In genomic region chr16:11087691-11088431, GRCh38 we compare ENCODE assay signal across 14 cellular contexts.
DNase-seq lines count a peak whose midpoint lies in the region; ATAC-seq and TF ChIP-seq lines count a peak whose summit lies in the region.
"Had no signal": no experiment of that assay in that cellular context is flagged by ENCODE, and none has a peak within 500 bp of the region (broad histone marks: within the 10 kb centered on the region; RNA-seq: fewer than 3 reads in every experiment).

No MANE protein-coding gene starts in this region.

- H3K9ac ChIP-seq in HCT116 (ENCODE audit: low read length) = peak overlapping the region; percentile 28

- no peaks in the 10 kb centered on the region for H4K20me1 ChIP-seq in HCT116 (ENCODE audit: insufficient read depth)

- peak overlapping the region; percentile 53 to 62 for H3K4me3 Mint-ChIP-seq in activated T-cell treated with anti-CD3 and anti-CD28 coated beads, Interleukin-2, amount 50 U/mL, for 72 hours

- no peak for TF ChIP-seq CTCF in AG10803 (conservative IDR thresholded peaks at IDR 0.05; ENCODE audit: low read length)
- no peak for TF ChIP-seq CTCF in HCT116 (IDR thresholded peaks at IDR 0.05 in 2 of 3, conservative IDR thresholded peaks at IDR 0.05 in 1 of 3; ENCODE audit: borderline replicate concordance in 1 of 3, insufficient read depth in 1 of 3, low read depth in 2 of 3, low read length in 2 of 3)
- TF ChIP-seq CTCF in lower lobe of right lung (IDR thresholded peaks at IDR 0.05) = no peak

- POLR2A ChIA-PET in HCT116 (lab: Charles Lee) = interaction anchor here (1.4 to 2.0 kb wide), 2 partner anchors 9 to 167 kb away, joined by 4 to 15 read pairs; partner anchors contain the start of gene SOCS1

- intact Hi-C loops in HCT116 (cut with micrococcal nuclease) (no loop called here), lower lobe of right lung (cut with DNase I) (no loop called here)

- H3K27ac ChIP-seq in HCT116 (ENCODE audit: low read depth, low read length) (peak overlapping the region; percentile 59), lower lobe of right lung (peak overlapping the region; percentile 18)
- H3K27ac ChIP-seq: SJCRH30 had no signal

- no peak for TF ChIP-seq RAD21 in HCT116 (IDR thresholded peaks at IDR 0.05; ENCODE audit: low read depth)

- H3K9me3 ChIP-seq in HCT116 (ENCODE audit: control insufficient read depth in 1 of 2, insufficient read depth in 1 of 2, low read depth in 1 of 2, low read length in 2 of 2) (no peaks in the 10 kb centered on the region), lower lobe of right lung (no peaks in the 10 kb centered on the region)
- H3K9me3 ChIP-seq: SJCRH30 had no signal

- H3K27ac Mint-ChIP-seq in activated T-cell treated with anti-CD3 and anti-CD28 coated beads, Interleukin-2, amount 50 U/mL, for 72 hours = peak overlapping the region; percentile 81

- ATAC-seq in HCT116 (peak; percentile 47), lower lobe of right lung (no peak)
- ATAC-seq in activated T-cell treated with anti-CD3 and anti-CD28 coated beads, Interleukin-2, amount 50 U/mL, for 72 hours (replicated peaks in 1 of 2) = peak; percentile 49 to 57
- ATAC-seq: left cardiac atrium had no signal

- peaks cover 1 to 6% of the 10 kb centered on the region in 2 donors for H3K36me3 Mint-ChIP-seq in activated T-cell treated with anti-CD3 and anti-CD28 coated beads, Interleukin-2, amount 50 U/mL, for 72 hours (ENCODE audit: insufficient read depth in 2 of 2)

- H3K27me3 ChIP-seq in HCT116 (ENCODE audit: insufficient read depth, low read length) (no peaks in the 10 kb centered on the region), lower lobe of right lung (ENCODE audit: low read depth) (no peaks in the 10 kb centered on the region)
- H3K27me3 ChIP-seq: SJCRH30 had no signal

- RAD21 ChIA-PET in HCT116 (lab: Charles Lee; ENCODE audit: low non-redundant PET in 1 of 2, low total read pairs in 2 of 2, uncharacterized antibody in 2 of 2, unreplicated experiment in 2 of 2) = interaction anchor here (1.1 to 1.5 kb wide), 2 partner anchors 45 to 168 kb away, joined by 4 to 5 read pairs; partner anchors contain the start of gene SOCS1 (in 1 of the 2)

- H3K4me1 ChIP-seq in HCT116 (ENCODE audit: control insufficient read depth in 1 of 2, insufficient read depth in 2 of 2, low read length in 2 of 2) (peaks cover 81 to 98% of the 10 kb centered on the region in 2 experiments), lower lobe of right lung (peaks cover 12% of the 10 kb centered on the region)

- H3K36me3 ChIP-seq in HCT116 (ENCODE audit: control insufficient read depth in 1 of 2, insufficient read depth in 2 of 2, low read length in 2 of 2) (no peaks in the 10 kb centered on the region), lower lobe of right lung (peaks cover 11% of the 10 kb centered on the region)
- H3K36me3 ChIP-seq: SJCRH30 had no signal

- in situ Hi-C loops in KBM-7 (cut with MboI; ENCODE audit: low pct_unique_long_range_greater_than_20kb, low sequenced_read_pairs) = no loop called here

- peaks cover 83% of the 10 kb centered on the region for H3K4me1 Mint-ChIP-seq in activated T-cell treated with anti-CD3 and anti-CD28 coated beads, Interleukin-2, amount 50 U/mL, for 72 hours (ENCODE audit: low read depth)

- H2AFZ ChIP-seq in HCT116 (ENCODE audit: low read depth, low read length, poor library complexity, severe bottlenecking) = no peak overlapping the region

- BruUV-seq in HCT116 (replicated peaks; lab: Mats Ljungman, UMichigan) = no TSS peak

- H3K9me3 Mint-ChIP-seq in activated T-cell treated with anti-CD3 and anti-CD28 coated beads, Interleukin-2, amount 50 U/mL, for 72 hours = no peaks in the 10 kb centered on the region

- H3K4me2 ChIP-seq in HCT116 (ENCODE audit: low read length) = peak overlapping the region; percentile 54

- DNase-seq in AG10803 (ENCODE audit: low read depth) (peak; percentile 15), HCT116 (ENCODE audit: low read depth, low spot score) (no peak), lower lobe of right lung (no peak), middle frontal gyrus (ENCODE audit: extremely low spot score, low spot score) (no peak), KBM-7 (no peak), NCI-H1694 (lab: John Stamatoyannopoulos, UW) (no peak), NCI-H82 treated with DMSO at 0.1 percent for 48 hours (lab: John Stamatoyannopoulos, UW; ENCODE audit: unreplicated experiment) (no peak)
- peak; percentile 47 to 48 for DNase-seq in activated T-cell treated with anti-CD3 and anti-CD28 coated beads, Interleukin-2, amount 50 U/mL, for 72 hours
- DNase-seq: central memory CD4-positive, alpha-beta T cell; KG1; left cardiac atrium; NCI-H510A treated with DMSO at 0.1 percent for 48 hours; occipital lobe; SJCRH30 had no signal

- H3K4me3 ChIP-seq in AG10803 (ENCODE audit: low read length) (no peak overlapping the region), HCT116 (replicated peaks in 1 of 2; ENCODE audit: low read depth in 1 of 2, low read length in 2 of 2) (no peak overlapping the region), lower lobe of right lung (no peak overlapping the region)
- H3K4me3 ChIP-seq: SJCRH30 had no signal

- no peak for TF ChIP-seq POLR2A in HCT116 (IDR thresholded peaks at IDR 0.05; ENCODE audit: borderline replicate concordance, extremely low read depth, insufficient read depth, insufficient read length)

- CTCF ChIA-PET in HCT116 (lab: Charles Lee) = interaction anchor here (0.6 kb wide), 1 partner anchor 14 kb away, joined by 3 read pairs; no protein-coding TSS in a partner anchor

- H3K9me2 ChIP-seq in HCT116 (ENCODE audit: insufficient read depth) = no peaks in the 10 kb centered on the region

- no peaks in the 10 kb centered on the region for H3K79me2 ChIP-seq in HCT116 (ENCODE audit: insufficient read depth, low read length)

- no peaks in the 10 kb centered on the region for H3K27me3 Mint-ChIP-seq in activated T-cell treated with anti-CD3 and anti-CD28 coated beads, Interleukin-2, amount 50 U/mL, for 72 hours (ENCODE audit: low read depth)

TF ChIP-seq in HCT116, 20 proteins besides CTCF, POLR2A, EP300 and RAD21:
- TF ChIP-seq ELF1 (IDR thresholded peaks at IDR 0.05; ENCODE audit: borderline replicate concordance, low read depth) = no peak
- no peak for TF ChIP-seq CEBPB (IDR thresholded peaks at IDR 0.05; ENCODE audit: low read depth)
- TF ChIP-seq MAX (IDR thresholded peaks at IDR 0.05) = peak; percentile 52

Comparison
In these comparisons a context has a peak if more than half of its experiments do, and no peak if none do; other contexts are left out.
1. DNase-seq: peak in AG10803 (single experiment) and activated T-cell treated with anti-CD3 and anti-CD28 coated beads, Interleukin-2, amount 50 U/mL, for 72 hours (2 of 2); none in HCT116 (single experiment), lower lobe of right lung (single experiment), middle frontal gyrus (single experiment), KBM-7 (single experiment), NCI-H1694 (single experiment) and NCI-H82 treated with DMSO at 0.1 percent for 48 hours (single experiment).
2. ATAC-seq: peak in HCT116 (single experiment) and activated T-cell treated with anti-CD3 and anti-CD28 coated beads, Interleukin-2, amount 50 U/mL, for 72 hours (2 of 2); none in lower lobe of right lung (0 of 2).